In genomic region chr10:73940634-73941221, GRCh38 we compare ENCODE assay signal across 8 cellular contexts. TPM values are rescaled to one million over a fixed set of nuclear protein-coding genes. Genes with fewer than 3 reads are reported as not detected.
DNase-seq lines count a peak whose midpoint lies in the region; ATAC-seq and TF ChIP-seq lines count a peak whose summit lies in the region.

No MANE protein-coding gene starts in this region.

- peak overlapping the region; percentile 47 for H3K4me3 Mint-ChIP-seq in Caco-2 (ENCODE audit: unreplicated experiment)

- no peaks in the 10 kb centered on the region for H3K27me3 ChIP-seq in Caco-2 (replicated peaks; ENCODE audit: control insufficient read depth, insufficient read depth, low read length)

- peaks cover 8% of the 10 kb centered on the region for H3K4me1 ChIP-seq in Caco-2

- H3K9me3 Mint-ChIP-seq in Caco-2 (ENCODE audit: unreplicated experiment), result no peaks in the 10 kb centered on the region

- H3K27ac Mint-ChIP-seq in Caco-2 (ENCODE audit: unreplicated experiment), result no peak overlapping the region

- DNase-seq in Caco-2 (peak; percentile 77 to 91), NAMALWA (ENCODE audit: low spot score) (peak; percentile 57), cerebellar cortex (ENCODE audit: low spot score) (peak; percentile 52), left kidney (ENCODE audit: low read depth, low spot score) (peak; percentile 91)
- DNase-seq in activated CD4-positive, alpha-beta T cell treated with anti-CD3 and anti-CD28 coated beads for 24 hours (ENCODE audit: low read depth in 2 of 2), result peak; percentile 73 to 78
- DNase-seq in stimulated activated CD4-positive, alpha-beta T cell treated with anti-CD3 and anti-CD28 coated beads, Interleukin-1b, Interleukin-23, amount 100 ng/mL, for 48 hours, result peak; percentile 78

- H3K4me1 Mint-ChIP-seq in Caco-2 (ENCODE audit: low read depth, unreplicated experiment), result no peaks in the 10 kb centered on the region

- H3K4me3 ChIP-seq in Caco-2 (ENCODE audit: low read depth, low read length), result peak overlapping the region; percentile 24; the same call in 1 of the 2 replicates

- no peaks in the 10 kb centered on the region for H3K36me3 Mint-ChIP-seq in Caco-2 (ENCODE audit: insufficient read depth, unreplicated experiment)

- no peaks in the 10 kb centered on the region for H3K27me3 Mint-ChIP-seq in Caco-2 (ENCODE audit: insufficient read depth, unreplicated experiment)

- H3K9me3 ChIP-seq in Caco-2, result no peaks in the 10 kb centered on the region; the same call in 1 of the 2 replicates

- TF ChIP-seq CTCF in Caco-2 (IDR thresholded peaks at IDR 0.05; ENCODE audit: insufficient read depth in 1 of 2, low read depth in 1 of 2, low read length in 1 of 2, severe bottlenecking in 1 of 2, unreplicated experiment in 1 of 2), result peak; percentile 84 to 94

- POLR2A ChIA-PET in Caco-2 (lab: Charles Lee), result interaction anchor here (0.6 to 1.4 kb wide), 3 partner anchors 54 to 58 kb away, joined by 3 to 5 read pairs (median 4); no protein-coding TSS in a partner anchor

- no peaks in the 10 kb centered on the region for H3K36me3 ChIP-seq in Caco-2 (ENCODE audit: control insufficient read depth, insufficient read depth, low read length)

- CTCF ChIA-PET in Caco-2 (lab: Charles Lee), result interaction anchor here (0.7 to 3.8 kb wide), 13 partner anchors 16 to 163 kb away, joined by 3 to 54 read pairs (median 4); no protein-coding TSS in a partner anchor

- BruUV-seq in Caco-2 (replicated peaks; lab: Mats Ljungman, UMichigan), result no TSS peak

- intact Hi-C loops in Caco-2 (cut with micrococcal nuclease; ENCODE audit: unreplicated experiment), result loop anchor here (1.0 kb wide), 1 partner anchor 54 kb away; no protein-coding TSS in a partner anchor

- ATAC-seq in GM21723 (IDR thresholded peaks at IDR 0.05; ENCODE audit: unreplicated experiment) (peak; percentile 72), GM21367 (IDR thresholded peaks at IDR 0.05; ENCODE audit: unreplicated experiment) (no peak)

RNA-seq across cellular contexts. Expression of gene PLAU, which starts 29.8 kb away (rescaled TPM):
- total RNA-seq in Caco-2 (2022), result 1.2 and 1.8 TPM in 2 replicates

RNA-seq across cellular contexts. Expression of gene VCL, which starts 57.2 kb away (rescaled TPM):
- 92.2 and 113 TPM in 2 replicates for total RNA-seq in Caco-2 (2022)
